Comparison of ENCODE assay signal across 13 cellular contexts in the genomic region with DNA sequence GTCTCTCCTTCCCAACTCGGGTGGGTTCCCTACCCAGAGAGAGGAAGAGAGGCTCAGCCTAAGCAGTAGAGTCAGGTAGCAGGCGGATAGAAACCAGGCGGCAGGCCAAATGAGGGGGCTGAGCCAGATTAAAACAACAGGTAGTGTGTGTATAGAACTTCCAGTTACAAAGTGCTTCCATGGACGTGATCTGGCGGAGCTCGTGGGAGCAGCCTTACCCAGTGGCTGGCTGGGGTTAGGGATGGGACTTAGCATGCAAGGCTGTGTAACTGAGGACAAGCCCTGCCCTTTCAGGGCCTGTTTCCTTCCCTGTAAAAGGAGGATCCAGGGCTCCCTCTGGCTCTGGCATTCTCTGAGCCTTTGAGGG. TPM values are rescaled to one million over a fixed set of nuclear protein-coding genes. Genes with fewer than 3 reads are reported as not detected.
DNase-seq lines count a peak whose midpoint lies in the region; ATAC-seq, FAIRE-seq and TF ChIP-seq lines count a peak whose summit lies in the region.
"Had no signal": no experiment of that assay in that cellular context is flagged by ENCODE, and none has a peak within 500 bp of the region (broad histone marks: within the 10 kb centered on the region; RNA-seq: fewer than 3 reads in every experiment).

No MANE protein-coding gene starts in this region.

- H3K4me2 ChIP-seq in astrocyte (ENCODE audit: low read length) (peak overlapping the region; percentile 13), mesendoderm (ENCODE audit: low read length) (no peak overlapping the region)

- peak overlapping the region; percentile 6 for H3K18ac ChIP-seq in mesendoderm (ENCODE audit: low read length)

- no peaks in the 10 kb centered on the region for H3K79me1 ChIP-seq in mesendoderm (ENCODE audit: low read length)

- no peak overlapping the region for H2AK5ac ChIP-seq in mesendoderm (ENCODE audit: low read length)

- H3K4me1 ChIP-seq in astrocyte (ENCODE audit: insufficient read depth, low read length) = peaks cover 57% of the 10 kb centered on the region
- H3K4me1 ChIP-seq in mesendoderm (ENCODE audit: control insufficient read depth, low read depth, low read length) = peaks cover 8% of the 10 kb centered on the region
- H3K4me1 ChIP-seq: transverse colon had no signal

- peak overlapping the region; percentile 31 for H3K9ac ChIP-seq in astrocyte (ENCODE audit: low read length)
- H3K9ac ChIP-seq in mesendoderm (ENCODE audit: low read length) = peak overlapping the region; percentile 26

- H2BK15ac ChIP-seq in mesendoderm (replicated peaks; ENCODE audit: low read depth) = no peak overlapping the region

- no peaks in the 10 kb centered on the region for H3K27me3 Mint-ChIP-seq in astrocyte (ENCODE audit: low read depth, unreplicated experiment)
- H3K27me3 Mint-ChIP-seq in type B pancreatic cell = peaks cover 2% of the 10 kb centered on the region
- H3K27me3 Mint-ChIP-seq: natural killer cell treated with Interleukin-12 subunit alpha and Interleukin-12 subunit beta and Interleukin-15 and Interleukin-18, amount 100 ng/mL, for 72 hours had no signal

- H3K36me3 Mint-ChIP-seq in astrocyte (ENCODE audit: low read depth, unreplicated experiment) = peaks cover 1% of the 10 kb centered on the region
- no peaks in the 10 kb centered on the region for H3K36me3 Mint-ChIP-seq in type B pancreatic cell
- H3K36me3 Mint-ChIP-seq: natural killer cell treated with Interleukin-12 subunit alpha and Interleukin-12 subunit beta and Interleukin-15 and Interleukin-18, amount 100 ng/mL, for 72 hours had no signal

- no peaks in the 10 kb centered on the region for H3K9me3 ChIP-seq in astrocyte (ENCODE audit: insufficient read depth, low read depth, low read length)
- H3K9me3 ChIP-seq: transverse colon had no signal

- H3K27ac Mint-ChIP-seq in astrocyte (ENCODE audit: unreplicated experiment) (peak overlapping the region; percentile 78), type B pancreatic cell (peak overlapping the region; percentile 65)
- H3K27ac Mint-ChIP-seq: effector memory CD8-positive, alpha-beta T cell; natural killer cell treated with Interleukin-12 subunit alpha and Interleukin-12 subunit beta and Interleukin-15 and Interleukin-18, amount 100 ng/mL, for 72 hours had no signal

- H3K4me1 Mint-ChIP-seq in astrocyte (ENCODE audit: low read depth, unreplicated experiment) = peaks cover 42% of the 10 kb centered on the region
- H3K4me1 Mint-ChIP-seq in type B pancreatic cell (ENCODE audit: unreplicated experiment) = peaks cover 25% of the 10 kb centered on the region

- H3K27me3 ChIP-seq in astrocyte (ENCODE audit: insufficient read depth, low read length) (no peaks in the 10 kb centered on the region), mesendoderm (ENCODE audit: insufficient read depth, low read length, poor library complexity) (no peaks in the 10 kb centered on the region)
- H3K27me3 ChIP-seq: transverse colon had no signal

- no peak overlapping the region for H4K5ac ChIP-seq in mesendoderm (ENCODE audit: low read length)

- no peak overlapping the region for H4K8ac ChIP-seq in mesendoderm (ENCODE audit: low read depth, low read length)

- H3K36me3 ChIP-seq in astrocyte (ENCODE audit: insufficient read depth, low read length) = no peaks in the 10 kb centered on the region
- no peaks in the 10 kb centered on the region for H3K36me3 ChIP-seq in mesendoderm (ENCODE audit: control insufficient read depth, insufficient read depth, low read length)
- H3K36me3 ChIP-seq: transverse colon had no signal

- H3K4me3 Mint-ChIP-seq in astrocyte (ENCODE audit: unreplicated experiment) (no peak overlapping the region), type B pancreatic cell (no peak overlapping the region)
- H3K4me3 Mint-ChIP-seq: effector memory CD8-positive, alpha-beta T cell; natural killer cell treated with Interleukin-12 subunit alpha and Interleukin-12 subunit beta and Interleukin-15 and Interleukin-18, amount 100 ng/mL, for 72 hours had no signal

- no peaks in the 10 kb centered on the region for H3K79me2 ChIP-seq in astrocyte (ENCODE audit: insufficient read depth, low read length)
- no peaks in the 10 kb centered on the region for H3K79me2 ChIP-seq in mesendoderm (ENCODE audit: control insufficient read depth, insufficient read depth, low read length)

- no peaks in the 10 kb centered on the region for H4K20me1 ChIP-seq in astrocyte (ENCODE audit: insufficient read depth, low read length)

- H3K27ac ChIP-seq in astrocyte (ENCODE audit: low read depth, low read length) (no peak overlapping the region), mesendoderm (ENCODE audit: low read depth, low read length) (no peak overlapping the region)
- H3K27ac ChIP-seq: transverse colon had no signal

- H2BK120ac ChIP-seq in mesendoderm (ENCODE audit: low read depth, low read length) = peak overlapping the region; percentile 7

- DNase-seq in NCI-H1417 (lab: John Stamatoyannopoulos, UW) = peak in 2 of 3 experiments; percentile 20 to 66
- DNase-seq in NCI-H1417 treated with DMSO at 0.1 percent for 48 hours (lab: John Stamatoyannopoulos, UW) = no peak
- DNase-seq in astrocyte (ENCODE audit: low read depth) = no peak
- no peak for DNase-seq in mesendoderm
- no peak for DNase-seq in type B pancreatic cell (ENCODE audit: extremely low spot score, unreplicated experiment)
- no peak for DNase-seq in NCI-H2227 (lab: John Stamatoyannopoulos, UW; ENCODE audit: unreplicated experiment)
- no peak for DNase-seq in NCI-H187 (lab: John Stamatoyannopoulos, UW)
- DNase-seq: effector memory CD8-positive, alpha-beta T cell; transverse colon had no signal

- no peak overlapping the region for H3K4ac ChIP-seq in mesendoderm (ENCODE audit: low read depth, low read length)

- TF ChIP-seq CTCF in astrocyte (IDR thresholded peaks at IDR 0.05; ENCODE audit: insufficient read depth, low read depth, low read length) (no peak), type B pancreatic cell (conservative IDR thresholded peaks at IDR 0.05) (no peak)

- WGBS in mesendoderm (ENCODE audit: extremely low coverage, insufficient coverage, low lambda C conversion rate) = no CpG with 5 or more reads among the region's 6 CpGs

- no peak for FAIRE-seq in astrocyte (lab: Jason Lieb, UNC)
- FAIRE-seq: A204.1 had no signal

- no peak overlapping the region for H2BK5ac ChIP-seq in mesendoderm (ENCODE audit: low read length)

- H3K4me3 ChIP-seq in astrocyte (ENCODE audit: insufficient read depth, low read depth, low read length) (no peak overlapping the region), mesendoderm (ENCODE audit: low read length) (no peak overlapping the region)
- H3K4me3 ChIP-seq: transverse colon had no signal

- H2AFZ ChIP-seq in astrocyte (ENCODE audit: low read depth, low read length) = no peak overlapping the region

- H3K9me3 Mint-ChIP-seq in astrocyte (ENCODE audit: unreplicated experiment) (no peaks in the 10 kb centered on the region), type B pancreatic cell (no peaks in the 10 kb centered on the region)
- H3K9me3 Mint-ChIP-seq: effector memory CD8-positive, alpha-beta T cell; natural killer cell treated with Interleukin-12 subunit alpha and Interleukin-12 subunit beta and Interleukin-15 and Interleukin-18, amount 100 ng/mL, for 72 hours had no signal

- H3K23ac ChIP-seq in mesendoderm (ENCODE audit: low read length) = no peak overlapping the region

- ATAC-seq in GM21529 (IDR thresholded peaks at IDR 0.05; ENCODE audit: unreplicated experiment) = no peak
- ATAC-seq: effector memory CD8-positive, alpha-beta T cell; natural killer cell treated with Interleukin-12 subunit alpha and Interleukin-12 subunit beta and Interleukin-15 and Interleukin-18, amount 100 ng/mL, for 72 hours had no signal

- peak overlapping the region; percentile 62 for H3K56ac ChIP-seq in mesendoderm (ENCODE audit: low read length)

RNA-seq across cellular contexts. Expression of gene KRT80, which starts 8.3 kb away (rescaled TPM):
- 2.8 and 3.6 TPM in 2 replicates for total RNA-seq in astrocyte
- polyA plus RNA-seq in mesendoderm (2013, experiment 1 of 2) = 0.21 TPM
- 0.24 TPM for polyA plus RNA-seq in mesendoderm (2013, experiment 2 of 2)
- 23.1 and 65.1 TPM in 2 replicates for total RNA-seq in type B pancreatic cell (ENCODE audit: low replicate concordance)
- total RNA-seq: natural killer cell treated with Interleukin-12 subunit alpha and Interleukin-12 subunit beta and Interleukin-15 and Interleukin-18, amount 100 ng/mL, for 72 hours; T-helper 2 cell treated with Interferon-gamma antibody and Interleukin-4, amounts not matched to agents 100 ng/mL and 5 ng/mL, for 36 hours had no signal

RNA-seq across cellular contexts. Expression of gene KRT7, which starts 49.5 kb away (rescaled TPM):
- total RNA-seq in astrocyte (97.6 and 149 TPM in 2 replicates), type B pancreatic cell (ENCODE audit: low replicate concordance) (125 and 293 TPM in 2 replicates)
- 0.83 TPM for polyA plus RNA-seq in mesendoderm (2013, experiment 1 of 2)
- 0.88 TPM for polyA plus RNA-seq in mesendoderm (2013, experiment 2 of 2)

Comparison
In these comparisons a context has a peak if more than half of its experiments do, and no peak if none do; other contexts are left out.
1. DNase-seq: peak in NCI-H1417 (2 of 3); none in NCI-H1417 treated with DMSO at 0.1 percent for 48 hours (single experiment), astrocyte (single experiment), mesendoderm (single experiment), type B pancreatic cell (single experiment), NCI-H2227 (single experiment) and NCI-H187 (0 of 2).